ENCODE assay signal across 12 cellular contexts in genomic region chr1:209208648-209209047, GRCh38.
"Had no signal": no experiment of that assay in that cellular context is flagged by ENCODE, and none has a peak within 500 bp of the region (broad histone marks: within the 10 kb centered on the region; RNA-seq: fewer than 3 reads in every experiment).

No MANE protein-coding gene starts in this region.

- H3K9me3 Mint-ChIP-seq: activated naive CD4-positive, alpha-beta T cell treated with anti-CD3 and anti-CD28 coated beads, Interleukin-2, amount 50 U/mL, for 24 hours; stimulated activated naive CD8-positive, alpha-beta T cell treated with anti-CD3 and anti-CD28 coated beads, Interleukin-15, amount 100 ng/mL, for 72 hours had no signal

- H3K79me2 ChIP-seq: parathyroid adenoma had no signal

- H3K27ac Mint-ChIP-seq: activated naive CD4-positive, alpha-beta T cell treated with anti-CD3 and anti-CD28 coated beads, Interleukin-2, amount 50 U/mL, for 24 hours; stimulated activated naive CD8-positive, alpha-beta T cell treated with anti-CD3 and anti-CD28 coated beads, Interleukin-15, amount 100 ng/mL, for 72 hours had no signal

- H3K4me3 ChIP-seq: mucosa of descending colon had no signal

- H3K4me3 Mint-ChIP-seq: activated naive CD4-positive, alpha-beta T cell treated with anti-CD3 and anti-CD28 coated beads, Interleukin-2, amount 50 U/mL, for 24 hours; stimulated activated naive CD8-positive, alpha-beta T cell treated with anti-CD3 and anti-CD28 coated beads, Interleukin-15, amount 100 ng/mL, for 72 hours had no signal

- DNase-seq: activated T-cell treated with anti-CD3 and anti-CD28 coated beads, Interleukin-2, amount 50 U/mL, for 1 hour; amniotic stem cell; dermis blood vessel endothelial cell; mucosa of descending colon; stimulated activated CD4-positive, alpha-beta T cell treated with anti-CD3 and anti-CD28 coated beads, Interleukin-4, amount 100 ng/mL, for 24 hours; stimulated activated naive CD8-positive, alpha-beta T cell treated with anti-CD3 and anti-CD28 coated beads, Interleukin-15, amount 100 ng/mL, for 72 hours; T-helper 2 cell; uterus had no signal

- H3K27me3 ChIP-seq: uterus had no signal

- H3K36me3 ChIP-seq: thoracic aorta, uterus had no signal

- FAIRE-seq: TTC549 had no signal

- H3K9ac ChIP-seq: parathyroid adenoma had no signal

- H3K9me3 ChIP-seq: mucosa of descending colon, thoracic aorta, uterus had no signal

- H3K36me3 Mint-ChIP-seq: activated naive CD4-positive, alpha-beta T cell treated with anti-CD3 and anti-CD28 coated beads, Interleukin-2, amount 50 U/mL, for 24 hours had no signal

- H3K27ac ChIP-seq: parathyroid adenoma, thoracic aorta, uterus had no signal
